Comparison of ENCODE assay signal across 18 cellular contexts in genomic region chr11:79694368-79694767, GRCh38.
"Had no signal": no experiment of that assay in that cellular context is flagged by ENCODE, and none has a peak within 500 bp of the region (broad histone marks: within the 10 kb centered on the region; RNA-seq: fewer than 3 reads in every experiment).

No MANE protein-coding gene starts in this region.

- H3K27ac ChIP-seq: colonic mucosa, esophagus muscularis mucosa, gastroesophageal sphincter, neutrophil, psoas muscle, spleen, thoracic aorta, transverse colon had no signal

- H3K9me3 ChIP-seq: colonic mucosa, esophagus muscularis mucosa, gastroesophageal sphincter, mucosa of descending colon, neutrophil, psoas muscle, spleen, thoracic aorta, transverse colon had no signal

- H3K36me3 ChIP-seq: colonic mucosa, esophagus muscularis mucosa, gastroesophageal sphincter, neutrophil, spleen, thoracic aorta, transverse colon had no signal

- H3K4me3 ChIP-seq: colonic mucosa, esophagus muscularis mucosa, gastroesophageal sphincter, mucosa of descending colon, psoas muscle, spleen, thoracic aorta, transverse colon had no signal

- H3K4me1 ChIP-seq: colonic mucosa, esophagus muscularis mucosa, gastroesophageal sphincter, psoas muscle, spleen, transverse colon had no signal

- H3K27me3 ChIP-seq: colonic mucosa, esophagus muscularis mucosa, gastroesophageal sphincter, neutrophil, spleen, transverse colon had no signal

- ATAC-seq: gastroesophageal sphincter; mucosa of descending colon; naive thymus-derived CD8-positive, alpha-beta T cell; psoas muscle; sciatic nerve; stimulated activated naive B cell treated with anti-CD40 and anti-IgM and Interleukin-4, amounts not matched to agents 10 μg/mL and 1 μg/mL and 100 μg/mL, for 72 hours; stimulated activated naive CD8-positive, alpha-beta T cell treated with anti-CD3 and anti-CD28 coated beads, Interleukin-15, amount 100 ng/mL, for 72 hours had no signal

- DNase-seq: colonic mucosa; dermis blood vessel endothelial cell; glutamatergic neuron; mucosa of descending colon; naive thymus-derived CD8-positive, alpha-beta T cell; psoas muscle; spleen; stimulated activated CD4-positive, alpha-beta T cell treated with anti-CD3 and anti-CD28 coated beads, Interleukin-15, amount 100 ng/mL, for 24 hours; stimulated activated CD4-positive, alpha-beta T cell treated with anti-CD3 and anti-CD28 coated beads, Interleukin-1b, Interleukin-23, amount 100 ng/mL, for 48 hours; stimulated activated CD4-positive, alpha-beta T cell treated with anti-CD3 and anti-CD28 coated beads, Interleukin-4, amount 100 ng/mL, for 24 hours; stimulated activated naive B cell treated with anti-CD40 and anti-IgM and Interleukin-4, amounts not matched to agents 10 μg/mL and 1 μg/mL and 100 μg/mL, for 72 hours; stimulated activated naive CD8-positive, alpha-beta T cell treated with anti-CD3 and anti-CD28 coated beads, Interleukin-15, amount 100 ng/mL, for 72 hours; transverse colon had no signal
